Comparison of ENCODE assay signal across 37 cellular contexts in the genomic region with DNA sequence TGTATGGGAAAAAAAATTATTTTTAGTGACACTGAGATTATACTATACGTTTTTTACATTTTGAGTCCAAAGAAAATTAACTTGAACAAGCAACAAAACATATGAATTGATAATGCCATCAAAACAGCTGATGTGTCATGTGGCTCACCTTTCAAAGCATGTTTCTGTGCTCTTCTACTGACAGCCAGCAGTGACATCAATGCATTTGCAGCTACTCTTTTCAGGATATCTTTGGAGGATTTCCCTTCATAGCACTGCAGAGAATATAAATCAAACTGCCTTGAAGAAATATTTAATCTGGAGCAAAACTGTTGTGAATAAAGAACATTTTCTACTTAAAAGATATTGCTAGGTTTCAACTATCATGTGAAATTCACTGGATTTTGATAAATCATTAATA.
"Had no signal": no experiment of that assay in that cellular context is flagged by ENCODE, and none has a peak within 500 bp of the region (broad histone marks: within the 10 kb centered on the region; RNA-seq: fewer than 3 reads in every experiment).

No MANE protein-coding gene starts in this region.

- H3K36me3 ChIP-seq: adrenal gland, brain microvascular endothelial cell, breast epithelium had no signal

- H3K4me3 ChIP-seq: adrenal gland, body of pancreas, breast epithelium had no signal

- H3K27me3 ChIP-seq: adrenal gland, body of pancreas, brain microvascular endothelial cell, breast epithelium had no signal

- DNase-seq: activated B cell treated with CpG ODN at 0.5 μM for 24 hours; activated CD4-positive, alpha-beta memory T cell treated with anti-CD3 and anti-CD28 coated beads for 36 hours; activated CD4-positive, alpha-beta T cell treated with anti-CD3 and anti-CD28 coated beads for 4 hours; activated CD4-positive, alpha-beta T cell treated with anti-CD3 and anti-CD28 coated beads, Interleukin-2, amount 10 ng/mL, durations not matched to agents 24 days and 14 days; activated CD4-positive, alpha-beta T cell treated with anti-CD3 and anti-CD28 coated beads, Interleukin-2, amount 50 U/mL, for 1 hour; activated CD4-positive, alpha-beta T cell treated with anti-CD3 and anti-CD28 coated beads, Interleukin-2, amount 50 U/mL, for 4 hours; activated CD4-positive, CD25-positive, alpha-beta regulatory T cell treated with anti-CD3 and anti-CD28 coated beads, Interleukin-2, amount 50 U/mL, for 72 hours; activated CD8-positive, alpha-beta memory T cell treated with anti-CD3 and anti-CD28 coated beads, Interleukin-2, amount 50 U/mL, for 4 hours; activated CD8-positive, alpha-beta T cell treated with anti-CD3 and anti-CD28 coated beads for 36 hours; activated effector memory CD4-positive, alpha-beta T cell treated with anti-CD3 and anti-CD28 coated beads, Interleukin-2, amount 50 U/mL, for 16 hours; activated gamma-delta T cell treated with Interleukin-2 at 50 U/mL for 16 hours; activated naive CD4-positive, alpha-beta T cell; activated naive CD4-positive, alpha-beta T cell treated with anti-CD3 and anti-CD28 coated beads for 36 hours; activated naive CD4-positive, alpha-beta T cell treated with anti-CD3 and anti-CD28 coated beads, Interleukin-2, amount 50 U/mL, for 16 hours; activated naive CD8-positive, alpha-beta T cell treated with anti-CD3 and anti-CD28 coated beads for 36 hours; activated T-cell treated with anti-CD3 and anti-CD28 coated beads for 4 hours; activated T-cell treated with anti-CD3 and anti-CD28 coated beads, Interleukin-2, amount 50 U/mL, for 1 hour; activated T-cell treated with anti-CD3 and anti-CD28 coated beads, Interleukin-2, amount 50 U/mL, for 4 hours; activated T-cell treated with anti-CD3 and anti-CD28 coated beads, Interleukin-2, amount 50 U/mL, for 72 hours; adrenal gland; amniotic stem cell; aorta; body of pancreas; brain microvascular endothelial cell; cerebellar nuclear complex; T-helper 1 cell; T-helper 2 cell; T-helper 9 cell had no signal

- H3K9me3 ChIP-seq: adrenal gland, body of pancreas, breast epithelium had no signal

- H3K27ac ChIP-seq: adrenal gland, body of pancreas, brain microvascular endothelial cell, breast epithelium, VCaP had no signal

- H3K4me1 Mint-ChIP-seq: activated CD4-positive, alpha-beta T cell treated with anti-CD3 and anti-CD28 coated beads, Interleukin-2, amount 10 ng/mL, durations not matched to agents 24 days and 14 days had no signal

- FAIRE-seq: TTC549 had no signal

- H3K27ac Mint-ChIP-seq: activated B cell treated with CpG ODN at 0.5 μM for 24 hours; activated CD4-positive, alpha-beta memory T cell treated with anti-CD3 and anti-CD28 coated beads for 36 hours; activated CD4-positive, alpha-beta T cell treated with anti-CD3 and anti-CD28 coated beads, Interleukin-2, amount 10 ng/mL, durations not matched to agents 24 days and 14 days; activated CD8-positive, alpha-beta T cell treated with anti-CD3 and anti-CD28 coated beads for 36 hours; activated naive CD4-positive, alpha-beta T cell treated with anti-CD3 and anti-CD28 coated beads for 36 hours; activated naive CD4-positive, alpha-beta T cell treated with anti-CD3 and anti-CD28 coated beads, Interleukin-2, amount 50 U/mL, for 72 hours; activated naive CD8-positive, alpha-beta T cell treated with anti-CD3 and anti-CD28 coated beads for 36 hours; activated T-cell treated with anti-CD3 and anti-CD28 coated beads, Interleukin-2, amount 50 U/mL, for 72 hours; activated T-helper 1 cell treated with anti-CD3 and anti-CD28 coated beads, Interleukin-12 subunit alpha, Interleukin-12 subunit beta, Interleukin-2, Interleukin-4 antibody, amounts not matched to agents 30 ng/mL and 10 ng/mL and 1 ng/mL, durations not matched to agents 14 hours and 24 hours and 36 hours; activated T-helper 17 cell treated with anti-CD3 and anti-CD28 coated beads, Interleukin-2, amount 50 U/mL, for 72 hours; T-helper 1 cell treated with Interleukin-12 subunit alpha and Interleukin-12 subunit beta and Interleukin-4 antibody, amounts not matched to agents 30 μg/mL and 1 μg/mL, for 36 hours; T-helper 2 cell treated with Interferon-gamma antibody and Interleukin-4, amounts not matched to agents 5 μg/mL and 100 μg/mL, for 36 hours had no signal

- H3K4me3 Mint-ChIP-seq: activated B cell treated with CpG ODN at 0.5 μM for 24 hours; activated CD4-positive, alpha-beta memory T cell treated with anti-CD3 and anti-CD28 coated beads for 36 hours; activated CD4-positive, alpha-beta T cell treated with anti-CD3 and anti-CD28 coated beads, Interleukin-2, amount 10 ng/mL, durations not matched to agents 24 days and 14 days; activated CD8-positive, alpha-beta T cell treated with anti-CD3 and anti-CD28 coated beads for 36 hours; activated naive CD4-positive, alpha-beta T cell treated with anti-CD3 and anti-CD28 coated beads for 36 hours; activated naive CD8-positive, alpha-beta T cell treated with anti-CD3 and anti-CD28 coated beads for 36 hours; activated T-cell treated with anti-CD3 and anti-CD28 coated beads, Interleukin-2, amount 50 U/mL, for 4 hours; activated T-cell treated with anti-CD3 and anti-CD28 coated beads, Interleukin-2, amount 50 U/mL, for 72 hours; activated T-helper 1 cell treated with anti-CD3 and anti-CD28 coated beads, Interleukin-12 subunit alpha, Interleukin-12 subunit beta, Interleukin-2, Interleukin-4 antibody, amounts not matched to agents 30 ng/mL and 10 ng/mL and 1 ng/mL, durations not matched to agents 14 hours and 24 hours and 36 hours; activated T-helper 17 cell treated with anti-CD3 and anti-CD28 coated beads, Interleukin-2, amount 50 U/mL, for 72 hours; central memory CD8-positive, alpha-beta T cell; T-helper 1 cell treated with Interleukin-12 subunit alpha and Interleukin-12 subunit beta and Interleukin-4 antibody, amounts not matched to agents 30 μg/mL and 1 μg/mL, for 36 hours; T-helper 2 cell treated with Interferon-gamma antibody and Interleukin-4, amounts not matched to agents 5 μg/mL and 100 μg/mL, for 36 hours had no signal

- H3K27me3 Mint-ChIP-seq: activated B cell treated with CpG ODN at 0.5 μM for 24 hours; activated CD4-positive, alpha-beta memory T cell treated with anti-CD3 and anti-CD28 coated beads for 36 hours; activated CD4-positive, alpha-beta T cell treated with anti-CD3 and anti-CD28 coated beads, Interleukin-2, amount 10 ng/mL, durations not matched to agents 24 days and 14 days; activated CD8-positive, alpha-beta T cell treated with anti-CD3 and anti-CD28 coated beads for 36 hours; activated naive CD8-positive, alpha-beta T cell treated with anti-CD3 and anti-CD28 coated beads for 36 hours; activated T-helper 17 cell treated with anti-CD3 and anti-CD28 coated beads, Interleukin-2, amount 50 U/mL, for 72 hours; central memory CD8-positive, alpha-beta T cell had no signal

- H3K9me3 Mint-ChIP-seq: activated B cell treated with CpG ODN at 0.5 μM for 24 hours; activated CD4-positive, alpha-beta memory T cell treated with anti-CD3 and anti-CD28 coated beads for 36 hours; activated CD8-positive, alpha-beta T cell treated with anti-CD3 and anti-CD28 coated beads for 36 hours; activated naive CD4-positive, alpha-beta T cell treated with anti-CD3 and anti-CD28 coated beads for 36 hours; activated naive CD8-positive, alpha-beta T cell treated with anti-CD3 and anti-CD28 coated beads for 36 hours; activated T-cell treated with anti-CD3 and anti-CD28 coated beads, Interleukin-2, amount 50 U/mL, for 4 hours; activated T-cell treated with anti-CD3 and anti-CD28 coated beads, Interleukin-2, amount 50 U/mL, for 72 hours; central memory CD8-positive, alpha-beta T cell; T-helper 2 cell treated with Interferon-gamma antibody and Interleukin-4, amounts not matched to agents 5 μg/mL and 100 μg/mL, for 36 hours had no signal

- H3K4me1 ChIP-seq: adrenal gland, body of pancreas, breast epithelium had no signal
